ENCODE assay signal across 9 cellular contexts in the genomic region with DNA sequence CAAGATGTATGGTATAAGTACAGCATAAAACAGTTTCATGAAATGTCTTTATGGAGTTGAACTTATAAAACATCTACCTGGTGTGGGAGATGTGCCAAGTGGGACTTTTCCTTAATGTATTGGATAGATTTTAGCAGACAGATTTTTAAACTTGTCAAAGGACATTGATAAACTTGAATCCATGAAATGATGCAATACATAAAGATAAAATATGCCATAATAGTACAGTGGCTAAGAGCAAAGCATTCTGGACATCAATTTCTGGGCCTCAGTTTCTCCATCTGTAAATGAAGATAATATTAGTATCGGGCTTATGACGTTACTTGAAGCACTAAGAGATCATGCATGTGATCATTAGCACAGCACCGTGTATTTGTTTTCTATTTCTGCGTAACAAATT. TPM values are rescaled to one million over a fixed set of nuclear protein-coding genes. Genes with fewer than 3 reads are reported as not detected.
"Had no signal": no experiment of that assay in that cellular context is flagged by ENCODE, and none has a peak within 500 bp of the region (broad histone marks: within the 10 kb centered on the region; RNA-seq: fewer than 3 reads in every experiment).

No MANE protein-coding gene starts in this region.

- H3K4me3 ChIP-seq: GM12878 had no signal

- FAIRE-seq: G401.6, GM12878, GM12891, GM12892, GM18507, GM19239 had no signal

- ATAC-seq: GM12878 had no signal

- DNase-seq: GDM1, GF-D8 had no signal

RNA-seq across cellular contexts. Expression of gene NKX2-1, which starts 45.4 kb away (rescaled TPM):
- total RNA-seq: G401, GM12878 had no signal
